Comparison of ENCODE assay signal across 8 cellular contexts in genomic region chr3:52240059-52240885, GRCh38. TPM values are rescaled to one million over a fixed set of nuclear protein-coding genes. Genes with fewer than 3 reads are reported as not detected.
A peak's percentile ranks its signal among the peaks of the same experiment; 100 is the strongest.
DNase-seq lines count a peak whose midpoint lies in the region; TF ChIP-seq lines count a peak whose summit lies in the region.

No MANE protein-coding gene starts in this region.

- peak overlapping the region in 2 of 3 donors; percentile 72 to 84 for H3K27ac ChIP-seq in thyroid gland

- H3K4me3 ChIP-seq in mononuclear cell (ENCODE audit: low read length) = peak overlapping the region; percentile 93
- no peak overlapping the region for H3K4me3 ChIP-seq in thyroid gland (replicated peaks in 1 of 3)

- TF ChIP-seq CTCF in endothelial cell (IDR thresholded peaks at IDR 0.05; ENCODE audit: unreplicated experiment) (no peak), thyroid gland (IDR thresholded peaks at IDR 0.05) (no peak)

- TF ChIP-seq POLR2A in thyroid gland (IDR thresholded peaks at IDR 0.05) = no peak

- no peaks in the 10 kb centered on the region for H3K9me3 Mint-ChIP-seq in endothelial cell (ENCODE audit: unreplicated experiment)

- DNase-seq in NCI-H2107 treated with DMSO at 0.1 percent for 48 hours (lab: John Stamatoyannopoulos, UW; ENCODE audit: unreplicated experiment) (peak; percentile 30), NCI-H2107 (lab: John Stamatoyannopoulos, UW) (no peak), NCI-H1694 treated with DMSO at 0.1 percent for 48 hours (lab: John Stamatoyannopoulos, UW) (peak; percentile 36), endothelial cell (ENCODE audit: low spot score) (peak; percentile 3), thyroid gland (peak in 1 of 2 donors; percentile 42), NCI-H1092 treated with DMSO at 0.1 percent for 48 hours (lab: John Stamatoyannopoulos, UW) (no peak)
- DNase-seq in activated CD4-positive, alpha-beta T cell treated with anti-CD3 and anti-CD28 coated beads for 48 hours = peak; percentile 77

- H3K9me3 ChIP-seq in mononuclear cell (ENCODE audit: low read depth, low read length) (no peaks in the 10 kb centered on the region), thyroid gland (no peaks in the 10 kb centered on the region)

- H3K36me3 Mint-ChIP-seq in endothelial cell (ENCODE audit: low read depth, unreplicated experiment) = peaks cover 3% of the 10 kb centered on the region

- H3K27me3 ChIP-seq in mononuclear cell (ENCODE audit: insufficient read depth, low read length) (no peaks in the 10 kb centered on the region), thyroid gland (no peaks in the 10 kb centered on the region)

- peaks cover 10% of the 10 kb centered on the region for H3K27me3 Mint-ChIP-seq in endothelial cell (ENCODE audit: unreplicated experiment)

- no peak overlapping the region for H3K27ac Mint-ChIP-seq in endothelial cell (ENCODE audit: unreplicated experiment)

- no peaks in the 10 kb centered on the region for H3K36me3 ChIP-seq in thyroid gland

- H3K4me1 ChIP-seq in mononuclear cell (ENCODE audit: insufficient read depth, low read length) = peaks cover 79% of the 10 kb centered on the region
- H3K4me1 ChIP-seq in thyroid gland = peaks cover 24 to 48% of the 10 kb centered on the region in 2 donors

- peak overlapping the region; percentile 99 for H3K4me3 Mint-ChIP-seq in endothelial cell (ENCODE audit: unreplicated experiment)

- H3K4me1 Mint-ChIP-seq in endothelial cell (ENCODE audit: unreplicated experiment) = peaks cover 25% of the 10 kb centered on the region

- WGBS in thyroid gland, 2 donors = 94 to 100% methylated on average over 1 of the region's 1 CpG

- intact Hi-C loops in thyroid gland (cut with DNase I) = no loop called here

RNA-seq across cellular contexts. Expression of gene TWF2, which starts 1.3 kb away (rescaled TPM):
- 85.3 TPM for total RNA-seq in endothelial cell (ENCODE audit: unreplicated experiment)
- 70.5 TPM for total RNA-seq in mononuclear cell
- 10 to 100 TPM; 28.3 to 61.1 (median 50.4) TPM for total RNA-seq in thyroid gland

RNA-seq across cellular contexts. Expression of gene PPM1M, which starts 5.3 kb away (rescaled TPM):
- total RNA-seq in endothelial cell (ENCODE audit: unreplicated experiment) (15.0 TPM), mononuclear cell (31.2 TPM), thyroid gland (10 to 100 TPM; 15.8 to 22.8 (median 18.0) TPM)

RNA-seq across cellular contexts. Expression of gene TLR9, which starts 14.8 kb away (rescaled TPM):
- total RNA-seq in endothelial cell (ENCODE audit: unreplicated experiment) = not detected
- 0.21 TPM for total RNA-seq in mononuclear cell
- under 1 TPM in 1 of 4 donors, not detected in 3; 0.40 TPM for total RNA-seq in thyroid gland

RNA-seq across cellular contexts. Expression of gene WDR82, which starts 38.2 kb away (rescaled TPM):
- total RNA-seq in endothelial cell (ENCODE audit: unreplicated experiment) = 72.3 TPM
- total RNA-seq in mononuclear cell = 85.5 TPM
- total RNA-seq in thyroid gland = 10 to 100 TPM; 66.4 to 76.4 (median 72.2) TPM

RNA-seq across cellular contexts. Expression of gene ALAS1, which starts 42.3 kb away (rescaled TPM):
- total RNA-seq in endothelial cell (ENCODE audit: unreplicated experiment) (59.1 TPM), mononuclear cell (20.4 TPM), thyroid gland (10 to 100 TPM; 27.7 to 51.9 (median 45.9) TPM)

Comparison
In these comparisons a context has a peak if more than half of its experiments do, and no peak if none do; other contexts are left out.
1. DNase-seq: peak in NCI-H2107 treated with DMSO at 0.1 percent for 48 hours (single experiment), NCI-H1694 treated with DMSO at 0.1 percent for 48 hours (single experiment), activated CD4-positive, alpha-beta T cell treated with anti-CD3 and anti-CD28 coated beads for 48 hours (single experiment) and endothelial cell (single experiment); none in NCI-H2107 (single experiment) and NCI-H1092 treated with DMSO at 0.1 percent for 48 hours (single experiment).